Comparison of ENCODE assay signal across 9 cellular contexts in the genomic region with DNA sequence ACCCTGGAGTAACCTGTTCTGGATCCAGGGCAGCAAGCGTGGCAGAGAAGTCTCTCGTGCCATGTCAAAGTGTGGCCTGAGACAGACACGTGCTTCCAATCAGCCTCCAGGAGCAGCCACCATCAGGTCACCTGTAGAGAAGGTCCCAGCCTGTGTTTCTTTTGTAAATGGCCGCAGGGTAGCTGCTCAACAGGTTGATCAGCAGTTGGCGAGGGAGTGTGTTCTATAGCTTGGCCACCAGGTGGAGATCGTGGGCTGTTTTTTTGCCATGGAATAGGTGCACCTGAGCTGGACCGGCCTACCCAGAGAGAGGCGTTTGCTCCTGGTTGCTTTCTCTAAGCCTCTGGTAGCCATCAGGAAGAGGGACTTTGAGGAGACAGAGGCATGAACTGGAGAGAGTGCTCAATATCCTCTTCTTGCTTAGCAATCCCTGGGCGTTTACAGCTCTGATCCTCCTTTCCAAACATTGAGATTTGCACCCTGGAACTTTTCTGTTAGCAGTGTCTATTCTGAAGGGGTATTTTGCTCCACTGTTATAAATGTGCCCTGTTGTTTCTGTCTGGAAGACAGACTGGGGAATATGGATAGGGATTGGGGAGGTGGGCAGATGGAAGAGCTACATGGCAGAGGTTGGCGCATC. TPM values are rescaled to one million over a fixed set of nuclear protein-coding genes. Genes with fewer than 3 reads are reported as not detected.
DNase-seq lines count a peak whose midpoint lies in the region; ATAC-seq and TF ChIP-seq lines count a peak whose summit lies in the region.
"Had no signal": no experiment of that assay in that cellular context is flagged by ENCODE, and none has a peak within 500 bp of the region (broad histone marks: within the 10 kb centered on the region; RNA-seq: fewer than 3 reads in every experiment).

No MANE protein-coding gene starts in this region.

- H3K27ac ChIP-seq in CD8-positive, alpha-beta T cell (ENCODE audit: low read depth, low read length), result no peak overlapping the region
- H3K27ac ChIP-seq: SK-N-MC had no signal

- peaks cover 15% of the 10 kb centered on the region for H3K4me1 ChIP-seq in CD8-positive, alpha-beta T cell (ENCODE audit: insufficient read depth, low read length)

- intact Hi-C loops in CD8-positive, alpha-beta T cell (cut with DNase I, micrococcal nuclease), result loop anchor here (1.0 to 5.0 kb wide), 9 partner anchors 63 to 781 kb away; a partner anchor contains a TSS

- peaks cover 10% of the 10 kb centered on the region for H3K27me3 Mint-ChIP-seq in CD8-positive, alpha-beta T cell (ENCODE audit: low read depth)
- peaks cover 20 to 41% of the 10 kb centered on the region in 2 donors for H3K27me3 Mint-ChIP-seq in effector memory CD8-positive, alpha-beta T cell
- peaks cover 43 to 57% (median 49%) of the 10 kb centered on the region in 3 donors for H3K27me3 Mint-ChIP-seq in naive B cell
- peaks cover 24% of the 10 kb centered on the region for H3K27me3 Mint-ChIP-seq in stimulated activated naive CD8-positive, alpha-beta T cell treated with anti-CD3 and anti-CD28 coated beads, Interleukin-15, amount 100 ng/mL, for 72 hours

- POLR2A ChIA-PET in CD8-positive, alpha-beta T cell (lab: Charles Lee), result no interaction called here

- no peaks in the 10 kb centered on the region for H3K27me3 ChIP-seq in CD8-positive, alpha-beta T cell (ENCODE audit: insufficient read depth, low read length)

- H3K27ac Mint-ChIP-seq in CD8-positive, alpha-beta T cell, result no peak overlapping the region
- H3K27ac Mint-ChIP-seq in effector memory CD8-positive, alpha-beta T cell, result no peak overlapping the region
- peak overlapping the region in 1 of 6 donors; percentile 32 for H3K27ac Mint-ChIP-seq in naive B cell
- H3K27ac Mint-ChIP-seq in stimulated activated naive CD8-positive, alpha-beta T cell treated with anti-CD3 and anti-CD28 coated beads, Interleukin-15, amount 100 ng/mL, for 72 hours, result no peak overlapping the region

- DNase-seq in CD8-positive, alpha-beta T cell, result peak; percentile 31 to 77 (median 52)
- DNase-seq in NCI-H774 (lab: John Stamatoyannopoulos, UW) (peak; percentile 43), naive B cell (peak; percentile 33)
- peak; percentile 71 to 77 for DNase-seq in activated CD4-positive, alpha-beta T cell treated with anti-CD3 and anti-CD28 coated beads, Interleukin-2, amount 50 U/mL, for 48 hours
- peak; percentile 36 to 41 (median 37) for DNase-seq in effector memory CD8-positive, alpha-beta T cell
- peak; percentile 65 for DNase-seq in stimulated activated naive CD8-positive, alpha-beta T cell treated with anti-CD3 and anti-CD28 coated beads, Interleukin-15, amount 100 ng/mL, for 72 hours

- peak; percentile 74 for TF ChIP-seq CTCF in CD8-positive, alpha-beta T cell (IDR thresholded peaks at IDR 0.05)

- no peaks in the 10 kb centered on the region for H3K36me3 ChIP-seq in CD8-positive, alpha-beta T cell (ENCODE audit: insufficient read depth, low read length)

- H3K4me3 Mint-ChIP-seq in CD8-positive, alpha-beta T cell, result no peak overlapping the region
- peak overlapping the region in 1 of 2 donors; percentile 48 for H3K4me3 Mint-ChIP-seq in effector memory CD8-positive, alpha-beta T cell
- H3K4me3 Mint-ChIP-seq in naive B cell, result peak overlapping the region in 2 of 8 donors; percentile 6 to 38
- peak overlapping the region in 1 of 2 donors; percentile 5 for H3K4me3 Mint-ChIP-seq in stimulated activated naive CD8-positive, alpha-beta T cell treated with anti-CD3 and anti-CD28 coated beads, Interleukin-15, amount 100 ng/mL, for 72 hours

- H3K4me3 ChIP-seq in CD8-positive, alpha-beta T cell (ENCODE audit: low read depth, low read length), result no peak overlapping the region
- H3K4me3 ChIP-seq: SK-N-MC had no signal

- no peaks in the 10 kb centered on the region for H3K9me3 ChIP-seq in CD8-positive, alpha-beta T cell (ENCODE audit: low read length)

- peak; percentile 73 for ATAC-seq in CD8-positive, alpha-beta T cell
- ATAC-seq in GM19397 (IDR thresholded peaks at IDR 0.05; ENCODE audit: unreplicated experiment) (peak; percentile 93), HG03442 (IDR thresholded peaks at IDR 0.05; ENCODE audit: unreplicated experiment) (peak; percentile 91), naive B cell (ENCODE audit: low read depth in 2 of 2) (peak; percentile 66 to 69)
- peak; percentile 74 for ATAC-seq in effector memory CD8-positive, alpha-beta T cell (replicated peaks)
- ATAC-seq in stimulated activated naive CD8-positive, alpha-beta T cell treated with anti-CD3 and anti-CD28 coated beads, Interleukin-15, amount 100 ng/mL, for 72 hours, result peak; percentile 81

- peaks cover 22% of the 10 kb centered on the region for H3K4me1 Mint-ChIP-seq in CD8-positive, alpha-beta T cell (ENCODE audit: low read depth)
- H3K4me1 Mint-ChIP-seq in effector memory CD8-positive, alpha-beta T cell (ENCODE audit: low read depth in 2 of 2), result peaks cover 9 to 18% of the 10 kb centered on the region in 2 donors
- peaks cover 13 to 17% (median 16%) of the 10 kb centered on the region in 3 donors for H3K4me1 Mint-ChIP-seq in naive B cell
- peaks cover 22% of the 10 kb centered on the region for H3K4me1 Mint-ChIP-seq in stimulated activated naive CD8-positive, alpha-beta T cell treated with anti-CD3 and anti-CD28 coated beads, Interleukin-15, amount 100 ng/mL, for 72 hours

- CTCF ChIA-PET in CD8-positive, alpha-beta T cell (lab: Charles Lee), result interaction anchor here (0.6 to 6.8 kb wide), 39 partner anchors 9 to 854 kb away, joined by 3 to 66 read pairs (median 6); a partner anchor contains a TSS

- no peaks in the 10 kb centered on the region for H3K36me3 Mint-ChIP-seq in CD8-positive, alpha-beta T cell
- no peaks in the 10 kb centered on the region for H3K36me3 Mint-ChIP-seq in effector memory CD8-positive, alpha-beta T cell (ENCODE audit: insufficient read depth)
- H3K36me3 Mint-ChIP-seq in naive B cell, result peaks cover 0 to 4% of the 10 kb centered on the region in 2 donors

- no peaks in the 10 kb centered on the region for H3K9me3 Mint-ChIP-seq in CD8-positive, alpha-beta T cell
- H3K9me3 Mint-ChIP-seq in effector memory CD8-positive, alpha-beta T cell, result no peaks in the 10 kb centered on the region
- H3K9me3 Mint-ChIP-seq in naive B cell, result peaks cover 0 to 3% (median 0%) of the 10 kb centered on the region in 7 donors
- no peaks in the 10 kb centered on the region for H3K9me3 Mint-ChIP-seq in stimulated activated naive CD8-positive, alpha-beta T cell treated with anti-CD3 and anti-CD28 coated beads, Interleukin-15, amount 100 ng/mL, for 72 hours

RNA-seq across cellular contexts. Expression of a gene that starts 34.2 kb away (rescaled TPM):
- not detected for total RNA-seq in CD8-positive, alpha-beta T cell
- polyA plus RNA-seq in naive B cell (ENCODE audit: low read depth in 6 of 6), result not detected
